1 cellular context compared by ENCODE assay signal in genomic region chr1:146386851-146387749, GRCh38.
TF ChIP-seq lines count a peak whose summit lies in the region.
"Not testable (repeated sequence)": the region's sequence is repeated elsewhere in the genome, so short reads cannot be mapped to it uniquely, and the experiment has no call there.

No MANE protein-coding gene starts in this region.

TF ChIP-seq in HepG2, 621 proteins besides CTCF, POLR2A, EP300 and RAD21 (continued from another document):
- TF ChIP-seq ZNF747 (CRISPR knock-in tag; IDR thresholded peaks at IDR 0.05; ENCODE audit: borderline replicate concordance) (0 out of 2 replicates have a peak, but pooled peaks have one; percentile 48), ZNF335 (CRISPR knock-in tag; IDR thresholded peaks at IDR 0.05) (0 out of 2 replicates have a peak, but pooled peaks have one; percentile 44), MED8 (CRISPR knock-in tag; IDR thresholded peaks at IDR 0.05; ENCODE audit: insufficient replicate concordance) (peak; percentile 92), RBFOX2 (IDR thresholded peaks at IDR 0.05; ENCODE audit: low read depth, low read length) (peak; percentile 70), ZBTB25 (CRISPR knock-in tag; IDR thresholded peaks at IDR 0.05) (peak; percentile 42; the same call in 1 of the 2 replicates), POLR2AphosphoS5 (IDR thresholded peaks at IDR 0.05; ENCODE audit: low read depth, low read length) (peak; percentile 94), GATAD2A (CRISPR knock-in tag; IDR thresholded peaks at IDR 0.05) (peak; percentile 45), MIXL1 (CRISPR knock-in tag; IDR thresholded peaks at IDR 0.05) (peak; percentile 47; the same call in 1 of the 2 replicates), PRDM15 (CRISPR knock-in tag; IDR thresholded peaks at IDR 0.05) (peak; percentile 42; the same call in 1 of the 2 replicates), ETV5 (CRISPR knock-in tag; IDR thresholded peaks at IDR 0.05; ENCODE audit: borderline replicate concordance) (0 out of 2 replicates have a peak, but pooled peaks have one; percentile 3), SIN3A (IDR thresholded peaks at IDR 0.05; ENCODE audit: borderline replicate concordance, low read depth, low read length) (peak; percentile 87; the same call in 1 of the 2 replicates), ZNF800 (CRISPR knock-in tag; IDR thresholded peaks at IDR 0.05) (peak; percentile 56; the same call in 1 of the 2 replicates), ZBTB2 (CRISPR knock-in tag; IDR thresholded peaks at IDR 0.05; ENCODE audit: low read depth) (0 out of 2 replicates have a peak, but pooled peaks have one; percentile 48), SALL1 (CRISPR knock-in tag; IDR thresholded peaks at IDR 0.05) (peak; percentile 40; the same call in 1 of the 2 replicates), ELF1 (CRISPR knock-in tag; IDR thresholded peaks at IDR 0.05) (0 out of 2 replicates have a peak, but pooled peaks have one; percentile 15), TP53 (CRISPR knock-in tag; conservative IDR thresholded peaks at IDR 0.05) (0 out of 2 replicates have a peak, but pooled peaks have one; percentile 25), KDM3A (CRISPR knock-in tag; IDR thresholded peaks at IDR 0.05; ENCODE audit: low read depth) (0 out of 2 replicates have a peak, but pooled peaks have one; percentile 59), MEF2D (CRISPR knock-in tag; IDR thresholded peaks at IDR 0.05) (peak; percentile 57; the same call in 1 of the 2 replicates), PHF8 (CRISPR knock-in tag; IDR thresholded peaks at IDR 0.05) (peak; percentile 52), ZNF331 (CRISPR knock-in tag; IDR thresholded peaks at IDR 0.05) (peak; percentile 75), CREM (IDR thresholded peaks at IDR 0.05) (peak; percentile 59), SOX13 (IDR thresholded peaks at IDR 0.05) (peak; percentile 66), SOX13 (CRISPR knock-in tag; conservative IDR thresholded peaks at IDR 0.05 in 1 of 2, IDR thresholded peaks at IDR 0.05 in 1 of 2) (peak; percentile 28 to 85; a peak in 2 of 4 replicates), TOE1 (CRISPR knock-in tag; IDR thresholded peaks at IDR 0.05) (peak; percentile 73; the same call in 1 of the 2 replicates)
- not testable (repeated sequence) for TF ChIP-seq CREM (CRISPR knock-in tag; IDR thresholded peaks at IDR 0.05)
